ENCODE assay signal across 8 cellular contexts in genomic region chr1:206030714-206031113, GRCh38. TPM values are rescaled to one million over a fixed set of nuclear protein-coding genes. Genes with fewer than 3 reads are reported as not detected.
DNase-seq lines count a peak whose midpoint lies in the region; ATAC-seq and TF ChIP-seq lines count a peak whose summit lies in the region.

No MANE protein-coding gene starts in this region.

- no peak overlapping the region for H3K4me2 ChIP-seq in mesenchymal stem cell (ENCODE audit: low read length, poor library complexity, severe bottlenecking)

- H3K27ac ChIP-seq in mesenchymal stem cell (ENCODE audit: low read length, poor library complexity, severe bottlenecking), result no peak overlapping the region

- no peak overlapping the region for H2AFZ ChIP-seq in mesenchymal stem cell (ENCODE audit: low read depth, low read length)

- no peaks in the 10 kb centered on the region for H3K9me3 ChIP-seq in mesenchymal stem cell (ENCODE audit: control insufficient read depth, low read length)

- DNase-seq in AG09309 (ENCODE audit: low read depth), result peak; percentile 29
- peak; percentile 68 for DNase-seq in HK-2 (ENCODE audit: unreplicated experiment)
- peak; percentile 78 for DNase-seq in NCI-H748 (lab: John Stamatoyannopoulos, UW; ENCODE audit: unreplicated experiment)
- peak; percentile 52 to 60 for DNase-seq in activated CD4-positive, alpha-beta T cell treated with anti-CD3 and anti-CD28 coated beads, Interleukin-2, amount 50 U/mL, for 4 hours
- peak; percentile 18 for DNase-seq in effector CD8-positive, alpha-beta T cell (lab: John Stamatoyannopoulos, UW)
- DNase-seq in mesenchymal stem cell, result peak; percentile 60
- DNase-seq in stimulated activated CD8-positive, alpha-beta memory T cell treated with anti-CD3 and anti-CD28 coated beads, Interleukin-4, amount 100 ng/mL, for 24 hours (ENCODE audit: low read depth), result peak; percentile 34

- no peak overlapping the region for H4K8ac ChIP-seq in mesenchymal stem cell (ENCODE audit: low read length)

- H2BK12ac ChIP-seq in mesenchymal stem cell (ENCODE audit: low read length in 2 of 2), result no peak overlapping the region

- no peak overlapping the region for H2BK120ac ChIP-seq in mesenchymal stem cell (ENCODE audit: low read depth, low read length)

- no peak overlapping the region for H4K91ac ChIP-seq in mesenchymal stem cell (ENCODE audit: low read length)

- no peak overlapping the region for H3K18ac ChIP-seq in mesenchymal stem cell (ENCODE audit: low read depth in 1 of 2, low read length in 2 of 2)

- 9% methylated on average over 3 of the region's 4 CpGs for WGBS in mesenchymal stem cell

- H3K4me1 ChIP-seq in mesenchymal stem cell (ENCODE audit: control insufficient read depth, insufficient read depth, low read depth, low read length), result peaks cover 5% of the 10 kb centered on the region

- no peak overlapping the region for H3K9ac ChIP-seq in mesenchymal stem cell (ENCODE audit: low read length)

- H2AK5ac ChIP-seq in mesenchymal stem cell (ENCODE audit: low read length, severe bottlenecking), result no peak overlapping the region

- no peak overlapping the region for H3K14ac ChIP-seq in mesenchymal stem cell (ENCODE audit: low read length in 2 of 2)

- H3K4me3 ChIP-seq in AG09309 (ENCODE audit: control insufficient read depth, low read depth, low read length), result no peak overlapping the region
- H3K4me3 ChIP-seq in mesenchymal stem cell (ENCODE audit: insufficient read depth in 1 of 2, low read depth in 1 of 2, low read length in 2 of 2), result no peak overlapping the region

- TF ChIP-seq CTCF in AG09309 (IDR thresholded peaks at IDR 0.05; ENCODE audit: control insufficient read depth, insufficient read depth, low read depth, low read length, missing control alignments), result peak; percentile 92

- no peaks in the 10 kb centered on the region for H3K36me3 ChIP-seq in mesenchymal stem cell (ENCODE audit: control insufficient read depth in 1 of 2, insufficient read depth in 2 of 2, low read depth in 1 of 2, low read length in 2 of 2)

- no peak overlapping the region for H3K4ac ChIP-seq in mesenchymal stem cell (ENCODE audit: low read depth in 1 of 2, low read length in 2 of 2)

- no peak overlapping the region for H2BK15ac ChIP-seq in mesenchymal stem cell (ENCODE audit: low read depth, poor library complexity, severe bottlenecking)

- peaks cover 1% of the 10 kb centered on the region for H3K79me1 ChIP-seq in mesenchymal stem cell (replicated peaks; ENCODE audit: low read length, poor library complexity, severe bottlenecking)

- H2BK5ac ChIP-seq in mesenchymal stem cell (ENCODE audit: low read depth, low read length, poor library complexity, severe bottlenecking), result no peak overlapping the region

- H3K27me3 ChIP-seq in mesenchymal stem cell (ENCODE audit: control insufficient read depth in 1 of 2, insufficient read depth in 1 of 2, low read length in 2 of 2), result peaks cover 0 to 22% of the 10 kb centered on the region in 2 experiments

- peak; percentile 67 for ATAC-seq in GM18868 (IDR thresholded peaks at IDR 0.05; ENCODE audit: unreplicated experiment)

- H3K23ac ChIP-seq in mesenchymal stem cell (ENCODE audit: low read length in 2 of 2), result no peak overlapping the region

RNA-seq across cellular contexts. Expression of gene CTSE, which starts 7.0 kb away (rescaled TPM):
- polyA plus RNA-seq in mesenchymal stem cell (2013, experiment 1 of 2), result not detected
- not detected for polyA plus RNA-seq in mesenchymal stem cell (2013, experiment 2 of 2)

RNA-seq across cellular contexts. Expression of gene RHEX, which starts 22.3 kb away (rescaled TPM):
- polyA plus RNA-seq in mesenchymal stem cell (2013, experiment 1 of 2), result not detected
- not detected for polyA plus RNA-seq in mesenchymal stem cell (2013, experiment 2 of 2)

RNA-seq across cellular contexts. Expression of gene RAB7B, which starts 27.5 kb away (rescaled TPM):
- 2.5 TPM for polyA plus RNA-seq in mesenchymal stem cell (2013, experiment 1 of 2)
- 2.5 TPM for polyA plus RNA-seq in mesenchymal stem cell (2013, experiment 2 of 2)

Comparison
In these comparisons a context has a peak if more than half of its experiments do, and no peak if none do; other contexts are left out.
1. DNase-seq: peak in every context shown above with its lines; median percentile 78 in NCI-H748; 68 in HK-2; 60 in mesenchymal stem cell; 56 in activated CD4-positive, alpha-beta T cell treated with anti-CD3 and anti-CD28 coated beads, Interleukin-2, amount 50 U/mL, for 4 hours; 34 in stimulated activated CD8-positive, alpha-beta memory T cell treated with anti-CD3 and anti-CD28 coated beads, Interleukin-4, amount 100 ng/mL, for 24 hours; 29 in AG09309; 18 in effector CD8-positive, alpha-beta T cell.